16 cellular contexts compared by ENCODE assay signal in the genomic region with DNA sequence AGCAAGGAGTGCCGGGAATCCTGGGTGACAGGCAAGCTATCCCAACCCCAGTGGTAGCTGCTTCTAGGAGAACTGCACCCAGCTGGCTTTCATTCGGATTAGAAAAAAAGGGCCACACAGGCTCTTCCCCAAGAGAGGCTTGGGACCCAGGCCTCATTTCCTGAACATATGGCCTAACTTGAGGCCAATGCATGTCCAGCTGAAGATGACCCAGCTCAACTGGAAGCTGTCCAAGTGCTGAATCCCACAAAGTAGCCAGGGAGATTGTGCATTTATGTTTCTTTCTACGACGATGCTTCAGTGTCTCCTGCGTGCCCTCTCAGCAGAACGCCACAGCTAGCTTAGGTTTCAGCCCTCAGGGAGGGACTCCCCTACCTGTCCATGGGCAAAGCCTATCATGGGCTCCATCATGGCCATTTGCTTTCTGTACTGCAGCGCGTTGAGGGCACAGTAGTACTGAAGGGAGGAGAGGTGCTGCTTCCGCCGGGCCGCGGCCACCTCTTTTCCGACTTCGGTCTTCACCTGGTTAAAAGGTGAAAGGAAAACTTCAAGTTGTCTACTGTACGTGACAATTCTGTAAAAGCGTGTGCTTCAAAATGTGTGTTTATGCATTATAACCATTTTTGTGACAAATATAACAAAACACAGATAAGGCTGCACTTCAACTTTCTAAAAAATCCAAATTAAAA.
"Had no signal": no experiment of that assay in that cellular context is flagged by ENCODE, and none has a peak within 500 bp of the region (broad histone marks: within the 10 kb centered on the region; RNA-seq: fewer than 3 reads in every experiment).

No MANE protein-coding gene starts in this region.

- H3K4me1 ChIP-seq: breast epithelium, left lung had no signal

- FAIRE-seq: astrocyte, keratinocyte had no signal

- DNase-seq: activated CD4-positive, alpha-beta T cell treated with anti-CD3 and anti-CD28 coated beads, Interleukin-2, amount 10 ng/mL, durations not matched to agents 7 days and 5 days; activated CD8-positive, alpha-beta memory T cell treated with anti-CD3 and anti-CD28 coated beads, Interleukin-2, amount 50 U/mL, for 4 hours; activated effector memory CD4-positive, alpha-beta T cell treated with Interleukin-2 at 50 U/mL for 16 hours; activated T-cell treated with anti-CD3 and anti-CD28 coated beads, Interleukin-2, amount 50 U/mL, for 4 hours; dermis blood vessel endothelial cell; effector memory CD4-positive, alpha-beta T cell; esophagus squamous epithelium; hippocampal formation; left lung; occipital lobe; retina; stimulated activated CD8-positive, alpha-beta memory T cell treated with anti-CD3 and anti-CD28 coated beads, Interleukin-4, amount 100 ng/mL, for 48 hours; stimulated activated naive CD4-positive, alpha-beta T cell had no signal

- H3K27ac ChIP-seq: breast epithelium, esophagus squamous epithelium, left lung had no signal

- H3K27me3 ChIP-seq: breast epithelium, esophagus squamous epithelium, left lung had no signal

- ATAC-seq: activated T-cell treated with anti-CD3 and anti-CD28 coated beads, Interleukin-2, amount 50 U/mL, for 4 hours; left lung had no signal

- H3K9me3 ChIP-seq: breast epithelium, esophagus squamous epithelium, left lung had no signal

- H3K4me3 ChIP-seq: breast epithelium, esophagus squamous epithelium, left lung had no signal
